In the genomic region with DNA sequence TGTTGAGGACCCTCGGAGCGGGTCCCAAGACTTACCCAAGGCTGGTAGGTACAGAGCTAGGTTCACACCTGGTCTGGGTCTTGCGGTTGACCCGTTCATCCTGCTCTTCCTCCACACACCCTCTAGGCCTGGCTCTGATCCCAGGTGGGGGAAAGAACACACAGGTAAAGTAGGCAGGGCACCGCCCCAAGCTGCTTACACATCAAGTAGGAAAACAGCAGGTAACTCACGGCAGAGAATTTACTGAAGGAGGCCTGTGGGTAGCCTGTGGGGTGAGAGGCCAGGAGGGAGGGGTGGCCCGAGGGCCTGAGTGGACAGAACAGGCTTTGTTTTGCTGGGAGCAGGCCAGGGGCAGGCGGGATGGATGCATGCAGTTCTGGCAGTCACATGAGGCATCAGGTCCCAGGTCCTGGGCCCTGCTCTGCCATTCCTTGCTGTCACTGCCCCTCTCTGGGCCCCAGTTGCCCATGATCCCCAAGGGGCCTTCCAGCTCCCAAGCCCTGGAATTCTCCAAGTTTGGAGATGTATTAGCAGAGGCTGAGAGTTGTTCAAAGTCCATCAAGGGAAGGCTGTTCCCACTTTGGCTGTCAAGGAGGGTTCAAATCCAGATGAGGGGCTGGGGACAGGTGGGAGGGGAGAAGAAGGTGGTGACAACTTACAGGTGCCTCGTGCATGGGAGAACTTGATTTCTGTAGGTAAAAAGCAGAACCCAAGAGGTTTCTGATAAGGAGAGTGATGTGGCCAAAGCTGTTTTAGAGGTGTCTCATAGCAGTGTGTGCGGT, we compare ENCODE assay signal across 11 cellular contexts. TPM values are rescaled to one million over a fixed set of nuclear protein-coding genes. Genes with fewer than 3 reads are reported as not detected.
DNase-seq lines count a peak whose midpoint lies in the region; ATAC-seq and TF ChIP-seq lines count a peak whose summit lies in the region.
"Had no signal": no experiment of that assay in that cellular context is flagged by ENCODE, and none has a peak within 500 bp of the region (broad histone marks: within the 10 kb centered on the region; RNA-seq: fewer than 3 reads in every experiment).

No MANE protein-coding gene starts in this region.

- peaks cover 74% of the 10 kb centered on the region for H3K36me3 Mint-ChIP-seq in endodermal cell (ENCODE audit: low read depth)
- peaks cover 36% of the 10 kb centered on the region for H3K36me3 Mint-ChIP-seq in endothelial cell (ENCODE audit: low read depth, unreplicated experiment)
- H3K36me3 Mint-ChIP-seq: CD4-positive, CD25-positive, alpha-beta regulatory T cell had no signal

- in situ Hi-C loops in GM23248 (cut with MboI) = no loop called here

- H3K9ac ChIP-seq in endodermal cell (ENCODE audit: extremely low read depth, low read length, poor library complexity, severe bottlenecking) = no peak overlapping the region
- H3K9ac ChIP-seq in GM23248 = no peak overlapping the region

- H3K9me3 Mint-ChIP-seq in endodermal cell (peaks cover 33% of the 10 kb centered on the region), endothelial cell (ENCODE audit: unreplicated experiment) (peaks cover 4% of the 10 kb centered on the region)
- H3K9me3 Mint-ChIP-seq: central memory CD8-positive, alpha-beta T cell had no signal

- H3K4me1 Mint-ChIP-seq in endodermal cell = peaks cover 86% of the 10 kb centered on the region
- peaks cover 20% of the 10 kb centered on the region for H3K4me1 Mint-ChIP-seq in endothelial cell (ENCODE audit: unreplicated experiment)
- H3K4me1 Mint-ChIP-seq: central memory CD8-positive, alpha-beta T cell had no signal

- no peaks in the 10 kb centered on the region for H3K27me3 ChIP-seq in endodermal cell (ENCODE audit: control insufficient read depth, insufficient read depth, low read length, poor library complexity, severe bottlenecking)
- H3K27me3 ChIP-seq in GM23248 (replicated peaks; ENCODE audit: insufficient read depth) = no peaks in the 10 kb centered on the region

- H3K27ac ChIP-seq in endodermal cell (ENCODE audit: low read depth, low read length) = no peak overlapping the region
- peak overlapping the region; percentile 87 for H3K27ac ChIP-seq in urinary bladder (ENCODE audit: low read depth)
- H3K27ac ChIP-seq in GM23248 = no peak overlapping the region

- DNase-seq in Right ventricle myocardium inferior (ENCODE audit: missing footprints) (no peak), left cardiac atrium (no peak), endodermal cell (peak; percentile 77), mucosa of gallbladder (ENCODE audit: low spot score) (peak; percentile 84), endothelial cell (ENCODE audit: low spot score) (no peak), GM23248 (no peak)
- DNase-seq: CD4-positive, CD25-positive, alpha-beta regulatory T cell; retina had no signal

- H3K4me3 Mint-ChIP-seq in endodermal cell (peak overlapping the region; percentile 90), endothelial cell (ENCODE audit: unreplicated experiment) (no peak overlapping the region)
- H3K4me3 Mint-ChIP-seq: CD4-positive, CD25-positive, alpha-beta regulatory T cell; central memory CD8-positive, alpha-beta T cell had no signal

- peaks cover 11% of the 10 kb centered on the region; the same call in 1 of the 2 replicates for H4K20me1 ChIP-seq in GM23248 (ENCODE audit: insufficient read depth)

- H3K27me3 Mint-ChIP-seq in endodermal cell (ENCODE audit: insufficient read depth) = no peaks in the 10 kb centered on the region
- H3K27me3 Mint-ChIP-seq in endothelial cell (ENCODE audit: unreplicated experiment) = peaks cover 6% of the 10 kb centered on the region

- ATAC-seq in Right ventricle myocardium inferior = peak; percentile 10
- ATAC-seq in left cardiac atrium = no peak
- ATAC-seq in GM18520 (IDR thresholded peaks at IDR 0.05; ENCODE audit: unreplicated experiment) = no peak

- intact Hi-C loops in Right ventricle myocardium inferior (cut with DNase I) = no loop called here
- intact Hi-C loops in left cardiac atrium (cut with DNase I) = no loop called here

- TF ChIP-seq CTCF in endodermal cell (conservative IDR thresholded peaks at IDR 0.05) (no peak), endothelial cell (IDR thresholded peaks at IDR 0.05; ENCODE audit: unreplicated experiment) (no peak)

- H3K9me3 ChIP-seq in endodermal cell (ENCODE audit: control insufficient read depth, low read length) (peaks cover 41% of the 10 kb centered on the region), GM23248 (ENCODE audit: low read depth) (no peaks in the 10 kb centered on the region)

- H3K27ac Mint-ChIP-seq in endodermal cell (peak overlapping the region; percentile 99), endothelial cell (ENCODE audit: unreplicated experiment) (no peak overlapping the region)

- H3K79me2 ChIP-seq in GM23248 (ENCODE audit: insufficient read depth) = peaks cover 100% of the 10 kb centered on the region

- 68 to 88% methylated on average over 9 to 10 of the region's 10 CpGs for WGBS in endodermal cell (ENCODE audit: insufficient coverage in 1 of 2, insufficient read length in 1 of 2), 2 experiments
- WGBS in urinary bladder = 78% methylated on average over 10 of the region's 10 CpGs
- WGBS in GM23248 (ENCODE audit: low coverage in 1 of 2, low lambda C conversion rate in 2 of 2, missing lambda C conversion rate in 2 of 2), 2 experiments = 87 to 88% methylated on average over 9 to 10 of the region's 10 CpGs

- H3K4me1 ChIP-seq in endodermal cell (ENCODE audit: control insufficient read depth, insufficient read depth, low read length) = peaks cover 51% of the 10 kb centered on the region
- peaks cover 3% of the 10 kb centered on the region for H3K4me1 ChIP-seq in urinary bladder (ENCODE audit: insufficient read depth)
- H3K4me1 ChIP-seq in GM23248 (ENCODE audit: insufficient read depth) = peaks cover 37% of the 10 kb centered on the region

- 0 out of 2 replicates have a peak, but pooled peaks cover 12% of the 10 kb centered on the region for H3F3A ChIP-seq in GM23248 (ENCODE audit: insufficient read depth)

- no peaks in the 10 kb centered on the region for H3K9me2 ChIP-seq in GM23248 (ENCODE audit: insufficient read depth)

- H3K36me3 ChIP-seq in endodermal cell (ENCODE audit: control insufficient read depth, insufficient read depth, low read length) = peaks cover 75% of the 10 kb centered on the region
- H3K36me3 ChIP-seq in urinary bladder (ENCODE audit: insufficient read depth) = no peaks in the 10 kb centered on the region
- H3K36me3 ChIP-seq in GM23248 (ENCODE audit: low read depth) = no peaks in the 10 kb centered on the region

- no peak overlapping the region for H2AFZ ChIP-seq in GM23248

- H3K4me3 ChIP-seq in endodermal cell (ENCODE audit: low read length) = peak overlapping the region; percentile 37
- no peak overlapping the region for H3K4me3 ChIP-seq in urinary bladder (ENCODE audit: low read depth, low read length)
- H3K4me3 ChIP-seq in GM23248 = no peak overlapping the region

- H3K4me2 ChIP-seq in GM23248 (ENCODE audit: unreplicated experiment) = no peak overlapping the region

RNA-seq across cellular contexts. Expression of a gene that starts 5.7 kb away (rescaled TPM):
- 16.2 TPM for total RNA-seq in Right ventricle myocardium inferior
- 10 to 100 TPM; 27.7 to 33.3 TPM for total RNA-seq in left cardiac atrium
- total RNA-seq in endodermal cell = 100 to 1,000 TPM; 105 to 130 TPM
- 39.1 TPM for polyA plus RNA-seq in endodermal cell (2013, experiment 1 of 2)
- 45.5 TPM for polyA plus RNA-seq in endodermal cell (2013, experiment 2 of 2)
- total RNA-seq in mucosa of gallbladder = 35.8 TPM
- total RNA-seq in urinary bladder = 10.0 TPM
- 55.9 TPM for polyA plus RNA-seq in urinary bladder
- 29.9 TPM for total RNA-seq in endothelial cell (ENCODE audit: unreplicated experiment)
- 30.6 and 40.1 TPM in 2 replicates for total RNA-seq in GM23248 (2014; rRNA removed; shearing (Covaris generic))
- polyA plus RNA-seq in GM23248 (2016; fragmentation: Nextera tagmentation; extraction: Ambion mirVana) = 30.8 and 35.2 TPM in 2 replicates
- total RNA-seq: CD4-positive, CD25-positive, alpha-beta regulatory T cell had no signal
- polyA plus RNA-seq: CD4-positive, CD25-positive, alpha-beta regulatory T cell had no signal

Comparison
In these comparisons a context has a peak if more than half of its experiments do, and no peak if none do; other contexts are left out.
1. DNase-seq: peak in endodermal cell (single experiment) and mucosa of gallbladder (single experiment); none in Right ventricle myocardium inferior (single experiment), left cardiac atrium (single experiment), endothelial cell (single experiment) and GM23248 (single experiment).